19 cellular contexts compared by ENCODE assay signal in the genomic region with DNA sequence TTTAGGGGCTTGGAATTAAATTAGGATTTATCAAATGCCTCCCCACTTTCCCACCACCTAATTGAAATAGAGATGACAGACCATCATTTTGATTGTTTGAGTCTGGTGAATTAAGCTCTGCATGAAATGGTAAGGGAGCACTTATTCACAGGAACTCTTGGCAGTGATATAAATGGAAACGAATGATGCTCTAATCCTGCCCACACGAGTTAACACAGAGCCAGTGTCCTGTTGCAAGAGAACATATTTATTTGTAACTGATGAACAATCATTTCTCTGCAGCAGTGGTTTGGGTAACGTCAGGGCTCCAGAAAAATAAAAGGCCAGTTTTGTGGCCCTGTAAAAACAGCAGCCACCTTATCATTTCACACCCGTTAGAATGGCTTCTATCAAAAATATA.
DNase-seq lines count a peak whose midpoint lies in the region; ATAC-seq and FAIRE-seq lines count a peak whose summit lies in the region.
"Had no signal": no experiment of that assay in that cellular context is flagged by ENCODE, and none has a peak within 500 bp of the region (broad histone marks: within the 10 kb centered on the region; RNA-seq: fewer than 3 reads in every experiment).

No MANE protein-coding gene starts in this region.

- DNase-seq in AG20443 (ENCODE audit: low spot score) (peak; percentile 40), NCI-H446 treated with DMSO at 0.1 percent for 48 hours (lab: John Stamatoyannopoulos, UW) (peak; percentile 42), myocyte (ENCODE audit: low read depth) (peak; percentile 36), urothelium cell line (ENCODE audit: low spot score) (no peak)
- DNase-seq in activated CD4-positive, alpha-beta T cell treated with anti-CD3 and anti-CD28 coated beads, Interleukin-2, amount 50 U/mL, for 48 hours: no peak
- DNase-seq: C1 segment of cervical spinal cord; Calu3; CD4-positive, alpha-beta T cell; DMS153; DMS79 treated with DMSO at 0.1 percent for 48 hours; EL; HCEC 1CT had no signal

- FAIRE-seq in urothelium cell line (lab: Jason Lieb, UNC): no peak
- FAIRE-seq: A204.1, G401.6, GM12892, HepG2, HTR-8/SVneo had no signal

- ATAC-seq in activated CD4-positive, CD25-positive, alpha-beta regulatory T cell treated with anti-CD3 and anti-CD28 coated beads, Interleukin-2, amount 50 U/mL, for 24 hours: no peak
- ATAC-seq in GM21619 (IDR thresholded peaks at IDR 0.05; ENCODE audit: unreplicated experiment): no peak
- ATAC-seq: HepG2 had no signal

Comparison
In these comparisons a context has a peak if more than half of its experiments do, and no peak if none do; other contexts are left out.
1. DNase-seq: peak in AG20443 (single experiment), NCI-H446 treated with DMSO at 0.1 percent for 48 hours (single experiment) and myocyte (single experiment); none in urothelium cell line (single experiment) and activated CD4-positive, alpha-beta T cell treated with anti-CD3 and anti-CD28 coated beads, Interleukin-2, amount 50 U/mL, for 48 hours (0 of 2).